Comparison of ENCODE assay signal across 8 cellular contexts in genomic region chr13:50125306-50125555, GRCh38.
DNase-seq lines count a peak whose midpoint lies in the region; ATAC-seq, FAIRE-seq and TF ChIP-seq lines count a peak whose summit lies in the region.

No MANE protein-coding gene starts in this region.

- H3K9me3 ChIP-seq in iPS-15b (ENCODE audit: control insufficient read depth, insufficient read depth, low read length) = no peaks in the 10 kb centered on the region
- peaks cover 0 to 9% (median 0%) of the 10 kb centered on the region in 4 donors for H3K9me3 ChIP-seq in stomach

- H3K27me3 ChIP-seq in iPS-15b (ENCODE audit: control insufficient read depth, insufficient read depth, low read length) = peaks cover 80% of the 10 kb centered on the region
- peaks cover 19 to 37% (median 34%) of the 10 kb centered on the region in 3 donors for H3K27me3 ChIP-seq in stomach

- no peak overlapping the region for H3K27ac Mint-ChIP-seq in activated T-helper 17 cell treated with anti-CD3 and anti-CD28 coated beads, Interleukin-2, amount 50 U/mL, for 72 hours

- H3K4me1 ChIP-seq in iPS-15b (ENCODE audit: control insufficient read depth, insufficient read depth, low read length) (peaks cover 17% of the 10 kb centered on the region), stomach (peaks cover 21 to 61% (median 55%) of the 10 kb centered on the region in 4 donors)

- DNase-seq in GM12892 (ENCODE audit: insufficient read length) (no peak), stomach (no peak), urothelium cell line (ENCODE audit: low spot score) (no peak)
- DNase-seq in central memory CD4-positive, alpha-beta T cell = no peak

- TF ChIP-seq POLR2A in GM12892 (IDR thresholded peaks at IDR 0.05; ENCODE audit: low read depth, low read length) = no peak
- TF ChIP-seq POLR2A in stomach (IDR thresholded peaks at IDR 0.05) = no peak

- intact Hi-C loops in stomach (cut with DNase I; ENCODE audit: low total_unique reads) = no loop called here

- ATAC-seq in HG02763 (IDR thresholded peaks at IDR 0.05; ENCODE audit: unreplicated experiment) (peak; percentile 8), GM18519 (IDR thresholded peaks at IDR 0.05; ENCODE audit: low FRiP score, unreplicated experiment) (no peak)
- ATAC-seq in activated T-helper 17 cell treated with anti-CD3 and anti-CD28 coated beads, Interleukin-2, amount 50 U/mL, for 72 hours (replicated peaks) = peak; percentile 3

- H3K4me1 Mint-ChIP-seq in activated T-helper 17 cell treated with anti-CD3 and anti-CD28 coated beads, Interleukin-2, amount 50 U/mL, for 72 hours = peaks cover 45% of the 10 kb centered on the region

- H3K4me3 ChIP-seq in iPS-15b (ENCODE audit: low read depth, low read length) = peak overlapping the region; percentile 76
- peak overlapping the region; percentile 76 to 86 (median 86) for H3K4me3 ChIP-seq in stomach

- WGBS in stomach, 5 donors = 0 to 3% (median 0%) methylated on average over 28 to 31 of the region's 31 CpGs

- TF ChIP-seq EP300 in stomach (IDR thresholded peaks at IDR 0.05) = no peak

- peaks cover 41% of the 10 kb centered on the region for H3K36me3 Mint-ChIP-seq in activated T-helper 17 cell treated with anti-CD3 and anti-CD28 coated beads, Interleukin-2, amount 50 U/mL, for 72 hours (ENCODE audit: low read depth)

- H3K36me3 ChIP-seq in iPS-15b (ENCODE audit: control insufficient read depth, insufficient read depth, low read length) (no peaks in the 10 kb centered on the region), stomach (peaks cover 0 to 7% (median 0%) of the 10 kb centered on the region in 4 donors)

- no peak overlapping the region for H3K9ac ChIP-seq in iPS-15b (ENCODE audit: low read depth, low read length)

- H3K27me3 Mint-ChIP-seq in activated T-helper 17 cell treated with anti-CD3 and anti-CD28 coated beads, Interleukin-2, amount 50 U/mL, for 72 hours = no peaks in the 10 kb centered on the region

- no peaks in the 10 kb centered on the region for H3K9me3 Mint-ChIP-seq in activated T-helper 17 cell treated with anti-CD3 and anti-CD28 coated beads, Interleukin-2, amount 50 U/mL, for 72 hours

- H3K4me3 Mint-ChIP-seq in activated T-helper 17 cell treated with anti-CD3 and anti-CD28 coated beads, Interleukin-2, amount 50 U/mL, for 72 hours = peak overlapping the region; percentile 92

- peak overlapping the region; percentile 99 to 100 (median 100) for H3K27ac ChIP-seq in stomach

- peak; percentile 78 for FAIRE-seq in GM12892 (lab: Jason Lieb, UNC)
- no peak for FAIRE-seq in urothelium cell line (lab: Jason Lieb, UNC)

- no peak for TF ChIP-seq CTCF in stomach (IDR thresholded peaks at IDR 0.05)
